Comparison of ENCODE assay signal across 1 cellular context in genomic region chr11:10750838-10751580, GRCh38.
TF ChIP-seq lines count a peak whose summit lies in the region.

CTR9 (plus strand) TSS chr11:10751246; CDS start chr11:10751413, 167 bp downstream.

TF ChIP-seq in HepG2, 621 proteins besides CTCF, POLR2A, EP300 and RAD21 (continued from another document and continues in another):
- TF ChIP-seq MXD1 (CRISPR knock-in tag; IDR thresholded peaks at IDR 0.05) (peak; percentile 84; the same call in 1 of the 2 replicates), TFDP2 (CRISPR knock-in tag; IDR thresholded peaks at IDR 0.05) (peak; percentile 71; the same call in 1 of the 2 replicates), MZF1 (CRISPR knock-in tag; IDR thresholded peaks at IDR 0.05; ENCODE audit: borderline replicate concordance) (peak; percentile 81; the same call in 1 of the 2 replicates), FOXP4 (CRISPR knock-in tag; IDR thresholded peaks at IDR 0.05) (peak; percentile 67; the same call in 1 of the 2 replicates), NFATC3 (CRISPR knock-in tag; IDR thresholded peaks at IDR 0.05) (peak; percentile 61; the same call in 1 of the 2 replicates), PRPF4 (IDR thresholded peaks at IDR 0.05; ENCODE audit: low read depth, low read length, poor library complexity, severe bottlenecking) (no peak), DRAP1 (CRISPR knock-in tag; IDR thresholded peaks at IDR 0.05) (peak; percentile 81), BCLAF1 (IDR thresholded peaks at IDR 0.05) (no peak), ZNF674 (CRISPR knock-in tag; IDR thresholded peaks at IDR 0.05; ENCODE audit: low read depth) (no peak), ZNF546 (CRISPR knock-in tag; conservative IDR thresholded peaks at IDR 0.05) (peak; percentile 86), TRAFD1 (CRISPR knock-in tag; IDR thresholded peaks at IDR 0.05; ENCODE audit: borderline replicate concordance) (no peak; the same call in 1 of the 2 replicates), NCOA1 (CRISPR knock-in tag; IDR thresholded peaks at IDR 0.05) (0 out of 2 replicates have a peak, but pooled peaks have one; percentile 14), HOXD1 (CRISPR knock-in tag; IDR thresholded peaks at IDR 0.05) (peak; percentile 53; the same call in 1 of the 2 replicates), IKZF5 (CRISPR knock-in tag; IDR thresholded peaks at IDR 0.05) (peak; percentile 87; the same call in 1 of the 2 replicates), EEA1 (CRISPR knock-in tag; IDR thresholded peaks at IDR 0.05; ENCODE audit: borderline replicate concordance) (peak; percentile 39; the same call in 1 of the 2 replicates), ZNF790 (CRISPR knock-in tag; IDR thresholded peaks at IDR 0.05; ENCODE audit: borderline replicate concordance) (no peak), ZNF142 (CRISPR knock-in tag; IDR thresholded peaks at IDR 0.05) (no peak), ZNF597 (CRISPR knock-in tag; IDR thresholded peaks at IDR 0.05) (no peak), SALL1 (CRISPR knock-in tag; IDR thresholded peaks at IDR 0.05) (peak; percentile 96), ZFP91 (CRISPR knock-in tag; IDR thresholded peaks at IDR 0.05; ENCODE audit: borderline replicate concordance) (peak; percentile 88; the same call in 1 of the 2 replicates), FOSL1 (CRISPR knock-in tag; IDR thresholded peaks at IDR 0.05; ENCODE audit: borderline replicate concordance) (no peak), SNRNP70 (IDR thresholded peaks at IDR 0.05; ENCODE audit: low read depth, low read length) (no peak), SNAPC2 (CRISPR knock-in tag; IDR thresholded peaks at IDR 0.05) (0 out of 2 replicates have a peak, but pooled peaks have one; percentile 17), ZFP36 (IDR thresholded peaks at IDR 0.05; ENCODE audit: borderline replicate concordance, low read depth, low read length, partially characterized antibody) (no peak), ZNF3 (CRISPR knock-in tag; IDR thresholded peaks at IDR 0.05) (no peak), PBX3 (CRISPR knock-in tag; IDR thresholded peaks at IDR 0.05; ENCODE audit: borderline replicate concordance) (peak; percentile 85; the same call in 1 of the 2 replicates), CSRNP2 (CRISPR knock-in tag; conservative IDR thresholded peaks at IDR 0.05; ENCODE audit: low read depth) (no peak), TCF7 (IDR thresholded peaks at IDR 0.05; ENCODE audit: low read depth) (no peak), TRIM24 (CRISPR knock-in tag; IDR thresholded peaks at IDR 0.05) (no peak), ZSCAN22 (CRISPR knock-in tag; IDR thresholded peaks at IDR 0.05) (no peak), CREM (IDR thresholded peaks at IDR 0.05) (peak; percentile 78), CREM (CRISPR knock-in tag; IDR thresholded peaks at IDR 0.05) (no peak), DNMT3B (CRISPR knock-in tag; conservative IDR thresholded peaks at IDR 0.05) (0 out of 2 replicates have a peak, but pooled peaks have one; percentile 66), ZFY (CRISPR knock-in tag; IDR thresholded peaks at IDR 0.05) (peak; percentile 68; the same call in 1 of the 2 replicates)
